ENCODE assay signal across 16 cellular contexts in genomic region chrX:139202742-139203410, GRCh38.
DNase-seq lines count a peak whose midpoint lies in the region; FAIRE-seq and TF ChIP-seq lines count a peak whose summit lies in the region.
"Had no signal": no experiment of that assay in that cellular context is flagged by ENCODE, and none has a peak within 500 bp of the region (broad histone marks: within the 10 kb centered on the region; RNA-seq: fewer than 3 reads in every experiment).

No MANE protein-coding gene starts in this region.

- H3K9me3 Mint-ChIP-seq in MCF 10A (ENCODE audit: unreplicated experiment) = peaks cover 8% of the 10 kb centered on the region
- no peaks in the 10 kb centered on the region for H3K9me3 Mint-ChIP-seq in nephron
- H3K9me3 Mint-ChIP-seq in type B pancreatic cell = no peaks in the 10 kb centered on the region
- H3K9me3 Mint-ChIP-seq: T-cell had no signal

- no peak overlapping the region for H2BK120ac ChIP-seq in H1 (replicated peaks; ENCODE audit: low read depth, low read length)

- WGBS in mammary epithelial cell (ENCODE audit: low coverage, missing lambda C conversion rate) = 81% methylated on average over 16 of the region's 34 CpGs
- no CpG with 5 or more reads among the region's 34 CpGs for WGBS in H1 (ENCODE audit: extremely low coverage in 1 of 2, insufficient coverage in 1 of 2, insufficient read length in 1 of 2, insufficient replicate concordance in 2 of 2, low coverage in 1 of 2, low lambda C conversion rate in 2 of 2, missing lambda C conversion rate in 1 of 2), 2 experiments

- H4K5ac ChIP-seq in H1 (ENCODE audit: insufficient read length, low read depth, low read length) = no peak overlapping the region

- H2AK5ac ChIP-seq in H1 (ENCODE audit: low read depth, low read length) = no peak overlapping the region

- H3K36me3 ChIP-seq in mammary epithelial cell (ENCODE audit: insufficient read depth, low read length) (no peaks in the 10 kb centered on the region), H1 (ENCODE audit: control insufficient read depth in 2 of 4, insufficient read depth in 4 of 4, low read length in 3 of 4) (no peaks in the 10 kb centered on the region)
- H3K36me3 ChIP-seq: colonic mucosa had no signal

- H3K27me3 Mint-ChIP-seq in MCF 10A (ENCODE audit: insufficient read depth, unreplicated experiment) (no peaks in the 10 kb centered on the region), nephron (ENCODE audit: low read depth) (peaks cover 90% of the 10 kb centered on the region), type B pancreatic cell (peaks cover 78% of the 10 kb centered on the region)

- H3K79me1 ChIP-seq in H1 (ENCODE audit: low read depth, low read length) = no peaks in the 10 kb centered on the region

- H3K9ac ChIP-seq in mammary epithelial cell (ENCODE audit: insufficient read depth, low read length) = no peak overlapping the region
- no peak overlapping the region for H3K9ac ChIP-seq in H1 (replicated peaks in 1 of 4; ENCODE audit: extremely low read depth in 1 of 4, low read depth in 3 of 4, low read length in 3 of 4)

- H3K27ac ChIP-seq in mammary epithelial cell (ENCODE audit: insufficient read depth, low read depth, low read length) (no peak overlapping the region), H1 (ENCODE audit: low read depth, low read length) (no peak overlapping the region)
- H3K27ac ChIP-seq: colonic mucosa had no signal

- H4K91ac ChIP-seq in H1 (replicated peaks; ENCODE audit: insufficient read length, low read length) = no peak overlapping the region

- no peak overlapping the region for H2AFZ ChIP-seq in mammary epithelial cell (ENCODE audit: low read depth, low read length)
- H2AFZ ChIP-seq in H1 (ENCODE audit: low read length) = no peak overlapping the region

- no peak for FAIRE-seq in H1 (lab: Jason Lieb, UNC)
- FAIRE-seq in GM12892 (lab: Jason Lieb, UNC) = no peak
- FAIRE-seq: islet of Langerhans had no signal

- peaks cover 5% of the 10 kb centered on the region for H3K9me3 ChIP-seq in mammary epithelial cell (replicated peaks; ENCODE audit: insufficient read depth, low read length)
- no peaks in the 10 kb centered on the region for H3K9me3 ChIP-seq in H1 (ENCODE audit: insufficient read depth in 2 of 2, low read depth in 1 of 2, low read length in 1 of 2)
- H3K9me3 ChIP-seq: colonic mucosa had no signal

- in situ Hi-C loops in mammary epithelial cell (cut with MboI; ENCODE audit: low sequenced_read_pairs in 2 of 2) = no loop called here

- no peak overlapping the region for H2BK5ac ChIP-seq in H1 (ENCODE audit: low read depth, low read length)

- no peak overlapping the region for H3K4ac ChIP-seq in H1 (replicated peaks; ENCODE audit: insufficient read length, low read depth, low read length)

- no peak overlapping the region for H3K18ac ChIP-seq in H1 (ENCODE audit: extremely low read depth, low read length)

- H3K4me3 ChIP-seq in mammary epithelial cell (replicated peaks in 1 of 3; ENCODE audit: insufficient read depth in 1 of 3, low read depth in 2 of 3, low read length in 3 of 3) (no peak overlapping the region), H1 (ENCODE audit: extremely low read depth in 1 of 4, insufficient read depth in 2 of 4, low read depth in 3 of 4, low read length in 4 of 4) (peak overlapping the region; percentile 23 to 65 (median 26))

- DNase-seq in MCF 10A (ENCODE audit: unreplicated experiment) (no peak), mammary epithelial cell (no peak), H1 (ENCODE audit: low read depth in 1 of 2, low spot score in 2 of 2) (peak in 1 of 2 experiments; percentile 50), type B pancreatic cell (ENCODE audit: extremely low spot score, unreplicated experiment) (no peak), GM12892 (ENCODE audit: insufficient read length) (no peak), NCI-H2227 (lab: John Stamatoyannopoulos, UW; ENCODE audit: unreplicated experiment) (no peak), HuH-7 (ENCODE audit: low spot score) (no peak)
- DNase-seq: activated CD4-positive, alpha-beta T cell treated with anti-CD3 and anti-CD28 coated beads for 1 hour; Calu3; colonic mucosa; IMR-90; NCI-H446 treated with DMSO at 0.1 percent for 48 hours; substantia nigra; T-cell had no signal

- peaks cover 6% of the 10 kb centered on the region; the same call in 1 of the 2 replicates for H3K23me2 ChIP-seq in H1 (ENCODE audit: low read depth, low read length)

- H3K4me3 Mint-ChIP-seq in MCF 10A (ENCODE audit: unreplicated experiment) = peak overlapping the region; percentile 6
- H3K4me3 Mint-ChIP-seq in nephron = peak overlapping the region; percentile 91 to 93 (median 92)
- H3K4me3 Mint-ChIP-seq in type B pancreatic cell = peak overlapping the region; percentile 92

- H3K27me3 ChIP-seq in mammary epithelial cell (ENCODE audit: insufficient read depth, low read length) (peaks cover 2% of the 10 kb centered on the region), H1 (replicated peaks in 1 of 4; ENCODE audit: control insufficient read depth in 3 of 4, extremely low read depth in 1 of 4, insufficient read depth in 3 of 4, low read length in 3 of 4) (peaks cover 18 to 70% (median 52%) of the 10 kb centered on the region in 4 experiments)

- H3K56ac ChIP-seq in H1 (replicated peaks; ENCODE audit: insufficient read length, low read depth, low read length) = no peak overlapping the region

- TF ChIP-seq EP300 in H1 (IDR thresholded peaks at IDR 0.05; ENCODE audit: borderline replicate concordance in 1 of 2, low read depth in 2 of 2, low read length in 2 of 2) = no peak

- POLR2A ChIA-PET in MCF 10A (lab: Yijun Ruan, JAX) (no interaction called here), H1 (lab: Charles Lee; ENCODE audit: partially characterized antibody) (interaction anchor here (0.6 to 2.9 kb wide), 3 partner anchors 8 to 728 kb away, joined by 3 to 9 read pairs (median 3); no protein-coding TSS in a partner anchor)

- no peak overlapping the region; the same call in 1 of the 2 replicates for H4K8ac ChIP-seq in H1 (ENCODE audit: extremely low read depth, insufficient read depth, low read length)

- H2BK15ac ChIP-seq in H1 (ENCODE audit: low read length) = no peak overlapping the region

- H3K27ac Mint-ChIP-seq in MCF 10A (ENCODE audit: low read depth, unreplicated experiment) (no peak overlapping the region), nephron (peak overlapping the region in 1 of 3 experiments; percentile 10), type B pancreatic cell (peak overlapping the region; percentile 75)
- H3K27ac Mint-ChIP-seq: T-cell had no signal

- no peak overlapping the region for H3K23ac ChIP-seq in H1 (ENCODE audit: insufficient read length)

- H3K36me3 Mint-ChIP-seq in MCF 10A (ENCODE audit: insufficient read depth, unreplicated experiment) = no peaks in the 10 kb centered on the region
- no peaks in the 10 kb centered on the region for H3K36me3 Mint-ChIP-seq in nephron (ENCODE audit: low read depth)
- no peaks in the 10 kb centered on the region for H3K36me3 Mint-ChIP-seq in type B pancreatic cell
- H3K36me3 Mint-ChIP-seq: T-cell had no signal

- H3K79me2 ChIP-seq in mammary epithelial cell (ENCODE audit: insufficient read depth, low read length) (no peaks in the 10 kb centered on the region), H1 (ENCODE audit: control insufficient read depth in 1 of 2, insufficient read depth in 2 of 2, low read length in 2 of 2) (no peaks in the 10 kb centered on the region)

- CTCF ChIA-PET in MCF 10A (lab: Yijun Ruan, JAX) (interaction anchor here (0.5 to 1.1 kb wide), 3 partner anchors 14 to 552 kb away, joined by 3 to 4 read pairs (median 3); no protein-coding TSS in a partner anchor), mammary epithelial cell (lab: Charles Lee; ENCODE audit: low non-redundant PET) (no interaction called here), H1 (lab: Charles Lee; ENCODE audit: partially characterized antibody) (interaction anchor here (0.6 to 1.1 kb wide), 4 partner anchors 11 to 566 kb away, joined by 3 to 4 read pairs (median 4); no protein-coding TSS in a partner anchor)

- TF ChIP-seq CTCF in MCF 10A (IDR thresholded peaks at IDR 0.05; ENCODE audit: unreplicated experiment) = no peak
- no peak for TF ChIP-seq CTCF in mammary epithelial cell (conservative IDR thresholded peaks at IDR 0.05 in 1 of 2, IDR thresholded peaks at IDR 0.05 in 1 of 2; ENCODE audit: extremely low read depth in 1 of 2, insufficient read depth in 1 of 2, low read depth in 1 of 2, low read length in 2 of 2)
- no peak for TF ChIP-seq CTCF in H1 (IDR thresholded peaks at IDR 0.05; ENCODE audit: control extremely low read depth in 1 of 3, insufficient read depth in 1 of 3, low read depth in 1 of 3, low read length in 3 of 3)
- no peak for TF ChIP-seq CTCF in nephron (IDR thresholded peaks at IDR 0.05; ENCODE audit: unreplicated experiment in 3 of 3)
- TF ChIP-seq CTCF in type B pancreatic cell (conservative IDR thresholded peaks at IDR 0.05) = peak; percentile 55

- no peaks in the 10 kb centered on the region for H3K4me1 ChIP-seq in mammary epithelial cell (ENCODE audit: insufficient read depth, low read length)
- 0 out of 7 replicates have a peak, but pooled peaks cover 0 to 2% (median 0%) of the 10 kb centered on the region in 4 experiments for H3K4me1 ChIP-seq in H1 (replicated peaks in 1 of 4; ENCODE audit: control insufficient read depth in 3 of 4, insufficient read depth in 4 of 4, low read length in 3 of 4)
- H3K4me1 ChIP-seq: colonic mucosa had no signal

- H2BK12ac ChIP-seq in H1 (ENCODE audit: low read depth, low read length) = no peak overlapping the region

- intact Hi-C loops in MCF 10A (cut with micrococcal nuclease) = loop anchor here (10.0 kb wide), 1 partner anchor 348 kb away; no protein-coding TSS in a partner anchor
- intact Hi-C loops in mammary epithelial cell (cut with micrococcal nuclease) = loop anchor here (10.0 kb wide), 1 partner anchor 348 kb away; no protein-coding TSS in a partner anchor

- BruUV-seq in MCF 10A (replicated peaks; lab: Mats Ljungman, UMichigan) (no TSS peak), mammary epithelial cell (replicated peaks; lab: Mats Ljungman, UMichigan) (no TSS peak)

- H3K4me2 ChIP-seq in mammary epithelial cell (ENCODE audit: insufficient read depth, low read depth, low read length) (no peak overlapping the region), H1 (ENCODE audit: insufficient read depth in 1 of 2, low read depth in 2 of 2, low read length in 2 of 2) (peak overlapping the region; percentile 68 to 74)

- no peak overlapping the region for H2BK20ac ChIP-seq in H1 (ENCODE audit: low read length)

- H3K4me1 Mint-ChIP-seq in MCF 10A (ENCODE audit: insufficient read depth, unreplicated experiment) (peaks cover 15% of the 10 kb centered on the region), nephron (peaks cover 33% of the 10 kb centered on the region), type B pancreatic cell (ENCODE audit: unreplicated experiment) (peaks cover 12% of the 10 kb centered on the region)

- no peak for TF ChIP-seq RAD21 in H1 (IDR thresholded peaks at IDR 0.05 in 1 of 2, conservative IDR thresholded peaks at IDR 0.05 in 1 of 2; ENCODE audit: low read depth in 2 of 2, low read length in 2 of 2)

- dilution Hi-C loops in mammary epithelial cell (cut with HindIII; ENCODE audit: low sequenced_read_pairs) = no loop called here

- TF ChIP-seq POLR2A in H1 (IDR thresholded peaks at IDR 0.05; ENCODE audit: control extremely low read depth in 1 of 2, low read depth in 2 of 2, low read length in 2 of 2) (no peak), GM12892 (IDR thresholded peaks at IDR 0.05; ENCODE audit: low read depth, low read length) (no peak)

- H4K20me1 ChIP-seq in mammary epithelial cell (ENCODE audit: insufficient read depth, low read length) = no peaks in the 10 kb centered on the region
- H4K20me1 ChIP-seq in H1 (replicated peaks in 1 of 2; ENCODE audit: control insufficient read depth in 1 of 2, insufficient read depth in 2 of 2, low read length in 2 of 2) = peaks cover 0 to 3% of the 10 kb centered on the region in 2 experiments

- no peak overlapping the region for H3K14ac ChIP-seq in H1 (ENCODE audit: insufficient read length)

Comparison
In these comparisons a context has a peak if more than half of its experiments do, and no peak if none do; other contexts are left out.
1. H3K4me3 Mint-ChIP-seq: peak in every context shown above with its lines; median percentile 92 in nephron; 92 in type B pancreatic cell; 6 in MCF 10A.
2. H3K4me3 ChIP-seq: peak in H1 (4 of 4); none in mammary epithelial cell (0 of 3).